9 cellular contexts compared by ENCODE assay signal in genomic region chr20:3420211-3420707, GRCh38. TPM values are rescaled to one million over a fixed set of nuclear protein-coding genes. Genes with fewer than 3 reads are reported as not detected.
DNase-seq lines count a peak whose midpoint lies in the region; ATAC-seq and TF ChIP-seq lines count a peak whose summit lies in the region.
"Had no signal": no experiment of that assay in that cellular context is flagged by ENCODE, and none has a peak within 500 bp of the region (broad histone marks: within the 10 kb centered on the region; RNA-seq: fewer than 3 reads in every experiment).

No MANE protein-coding gene starts in this region.

- 44 to 49% (median 46%) methylated on average over 3 of the region's 3 CpGs for WGBS in heart left ventricle, 4 donors

- H3K4me1 Mint-ChIP-seq in activated CD4-positive, alpha-beta T cell treated with anti-CD3 and anti-CD28 coated beads, Interleukin-2, amount 10 ng/mL, durations not matched to agents 7 days and 5 days = peaks cover 17% of the 10 kb centered on the region
- peaks cover 0 to 3% of the 10 kb centered on the region in 2 donors for H3K4me1 Mint-ChIP-seq in stimulated activated naive B cell treated with anti-CD40 and anti-IgM and Interleukin-4, amounts not matched to agents 10 μg/mL and 1 μg/mL and 100 μg/mL, for 72 hours
- peaks cover 14% of the 10 kb centered on the region for H3K4me1 Mint-ChIP-seq in GM23338
- H3K4me1 Mint-ChIP-seq: naive B cell had no signal

- no peak for TF ChIP-seq CTCF in LNCaP clone FGC (IDR thresholded peaks at IDR 0.05; ENCODE audit: control insufficient read depth, extremely low read depth, insufficient read depth)
- TF ChIP-seq CTCF in heart left ventricle (IDR thresholded peaks at IDR 0.05) = no peak
- TF ChIP-seq CTCF in GM23338 (conservative IDR thresholded peaks at IDR 0.05; ENCODE audit: low read depth in 2 of 2) = no peak

- H3K9me3 Mint-ChIP-seq in activated CD4-positive, alpha-beta T cell treated with anti-CD3 and anti-CD28 coated beads, Interleukin-2, amount 10 ng/mL, durations not matched to agents 7 days and 5 days = peaks cover 8% of the 10 kb centered on the region
- H3K9me3 Mint-ChIP-seq in stimulated activated naive B cell treated with anti-CD40 and anti-IgM and Interleukin-4, amounts not matched to agents 10 μg/mL and 1 μg/mL and 100 μg/mL, for 72 hours = no peaks in the 10 kb centered on the region
- peaks cover 8% of the 10 kb centered on the region for H3K9me3 Mint-ChIP-seq in GM23338

- peaks cover 6% of the 10 kb centered on the region for H3K36me3 Mint-ChIP-seq in activated CD4-positive, alpha-beta T cell treated with anti-CD3 and anti-CD28 coated beads, Interleukin-2, amount 10 ng/mL, durations not matched to agents 7 days and 5 days (ENCODE audit: low read depth)
- H3K36me3 Mint-ChIP-seq in stimulated activated naive B cell treated with anti-CD40 and anti-IgM and Interleukin-4, amounts not matched to agents 10 μg/mL and 1 μg/mL and 100 μg/mL, for 72 hours = no peaks in the 10 kb centered on the region
- 0 out of 3 replicates have a peak, but pooled peaks cover 8% of the 10 kb centered on the region for H3K36me3 Mint-ChIP-seq in GM23338 (ENCODE audit: low read depth)

- H3K9me2 ChIP-seq in GM23338 (ENCODE audit: insufficient read depth) = no peaks in the 10 kb centered on the region

- peaks cover 0 to 3% (median 0%) of the 10 kb centered on the region in 12 donors for H3K9me3 ChIP-seq in heart left ventricle

- H3K4me1 ChIP-seq in heart left ventricle (peaks cover 0 to 19% (median 0%) of the 10 kb centered on the region in 12 donors), GM23338 (ENCODE audit: insufficient read depth) (no peaks in the 10 kb centered on the region)

- H3K4me3 ChIP-seq in LNCaP clone FGC (ENCODE audit: low read depth, low read length) (no peak overlapping the region), heart left ventricle (no peak overlapping the region), GM23338 (no peak overlapping the region)

- H3K27ac ChIP-seq in heart left ventricle (peak overlapping the region in 1 of 12 donors; percentile 76), GM23338 (ENCODE audit: low read depth) (no peak overlapping the region)

- no peaks in the 10 kb centered on the region for H4K20me1 ChIP-seq in GM23338 (replicated peaks; ENCODE audit: insufficient read depth)

- H3K36me3 ChIP-seq in heart left ventricle = no peaks in the 10 kb centered on the region
- H3K36me3 ChIP-seq in GM23338 (ENCODE audit: insufficient read depth) = no peaks in the 10 kb centered on the region

- no peak for TF ChIP-seq POLR2A in heart left ventricle (IDR thresholded peaks at IDR 0.05)

- DNase-seq in LNCaP clone FGC (ENCODE audit: low read depth) (peak; percentile 49), heart left ventricle (peak in 4 of 5 donors; percentile 15 to 63 (median 39)), GM23338 (ENCODE audit: low spot score) (no peak), COLO829 (ENCODE audit: low spot score) (no peak)
- DNase-seq in activated CD4-positive, alpha-beta T cell treated with anti-CD3 and anti-CD28 coated beads, Interleukin-2, amount 10 ng/mL, durations not matched to agents 7 days and 5 days = peak; percentile 72
- peak; percentile 9 for DNase-seq in stimulated activated naive B cell treated with anti-CD40 and anti-IgM and Interleukin-4, amounts not matched to agents 10 μg/mL and 1 μg/mL and 100 μg/mL, for 72 hours
- DNase-seq: naive B cell had no signal

- POLR2A ChIA-PET in activated CD4-positive, alpha-beta T cell treated with anti-CD3 and anti-CD28 coated beads, Interleukin-2, amount 10 ng/mL, durations not matched to agents 7 days and 5 days (lab: Charles Lee) = no interaction called here

- H2AFZ ChIP-seq in GM23338 = no peak overlapping the region

- H3F3A ChIP-seq in GM23338 (replicated peaks; ENCODE audit: low read depth) = no peaks in the 10 kb centered on the region

- CTCF ChIA-PET in activated CD4-positive, alpha-beta T cell treated with anti-CD3 and anti-CD28 coated beads, Interleukin-2, amount 10 ng/mL, durations not matched to agents 7 days and 5 days (lab: Charles Lee) = interaction anchor here (1.1 to 1.9 kb wide), 4 partner anchors 12 to 19 kb away, joined by 3 to 5 read pairs (median 4); partner anchors contain the start of gene DNAAF9

- H3K27ac Mint-ChIP-seq in activated CD4-positive, alpha-beta T cell treated with anti-CD3 and anti-CD28 coated beads, Interleukin-2, amount 10 ng/mL, durations not matched to agents 7 days and 5 days = peak overlapping the region; percentile 88
- no peak overlapping the region for H3K27ac Mint-ChIP-seq in stimulated activated naive B cell treated with anti-CD40 and anti-IgM and Interleukin-4, amounts not matched to agents 10 μg/mL and 1 μg/mL and 100 μg/mL, for 72 hours
- H3K27ac Mint-ChIP-seq in GM23338 = no peak overlapping the region
- H3K27ac Mint-ChIP-seq: naive B cell had no signal

- intact Hi-C loops in heart left ventricle (cut with DNase I) = no loop called here

- ATAC-seq in GM18502 (IDR thresholded peaks at IDR 0.05; ENCODE audit: poor library complexity, unreplicated experiment) = peak; percentile 98
- peak; percentile 98 for ATAC-seq in GM21786 (IDR thresholded peaks at IDR 0.05; ENCODE audit: unreplicated experiment)
- ATAC-seq in heart left ventricle = peak; percentile 54 to 86 (median 72)
- peak; percentile 95 to 98 for ATAC-seq in stimulated activated naive B cell treated with anti-CD40 and anti-IgM and Interleukin-4, amounts not matched to agents 10 μg/mL and 1 μg/mL and 100 μg/mL, for 72 hours (replicated peaks)
- no peak for ATAC-seq in GM23338

- H3K27me3 Mint-ChIP-seq in activated CD4-positive, alpha-beta T cell treated with anti-CD3 and anti-CD28 coated beads, Interleukin-2, amount 10 ng/mL, durations not matched to agents 7 days and 5 days = peaks cover 10% of the 10 kb centered on the region
- peaks cover 6 to 9% of the 10 kb centered on the region in 2 donors for H3K27me3 Mint-ChIP-seq in stimulated activated naive B cell treated with anti-CD40 and anti-IgM and Interleukin-4, amounts not matched to agents 10 μg/mL and 1 μg/mL and 100 μg/mL, for 72 hours
- H3K27me3 Mint-ChIP-seq in GM23338 (ENCODE audit: insufficient read depth, low read depth, poor library complexity) = peaks cover 2% of the 10 kb centered on the region

- peak overlapping the region; percentile 2 for H3K4me3 Mint-ChIP-seq in activated CD4-positive, alpha-beta T cell treated with anti-CD3 and anti-CD28 coated beads, Interleukin-2, amount 10 ng/mL, durations not matched to agents 7 days and 5 days
- no peak overlapping the region for H3K4me3 Mint-ChIP-seq in stimulated activated naive B cell treated with anti-CD40 and anti-IgM and Interleukin-4, amounts not matched to agents 10 μg/mL and 1 μg/mL and 100 μg/mL, for 72 hours
- no peak overlapping the region for H3K4me3 Mint-ChIP-seq in GM23338
- H3K4me3 Mint-ChIP-seq: naive B cell had no signal

- H3K4me2 ChIP-seq in GM23338 = no peak overlapping the region

- H3K27me3 ChIP-seq in heart left ventricle (no peaks in the 10 kb centered on the region), GM23338 (ENCODE audit: insufficient read depth) (no peaks in the 10 kb centered on the region)

- no peaks in the 10 kb centered on the region for H3K79me2 ChIP-seq in GM23338 (replicated peaks; ENCODE audit: insufficient read depth)

TF ChIP-seq in GM23338, 12 proteins besides CTCF, POLR2A, EP300 and RAD21 (continues in another document):
- TF ChIP-seq EZH2 (IDR thresholded peaks at IDR 0.05; ENCODE audit: low read depth, unreplicated experiment) = no peak
- TF ChIP-seq, protein P1, sequence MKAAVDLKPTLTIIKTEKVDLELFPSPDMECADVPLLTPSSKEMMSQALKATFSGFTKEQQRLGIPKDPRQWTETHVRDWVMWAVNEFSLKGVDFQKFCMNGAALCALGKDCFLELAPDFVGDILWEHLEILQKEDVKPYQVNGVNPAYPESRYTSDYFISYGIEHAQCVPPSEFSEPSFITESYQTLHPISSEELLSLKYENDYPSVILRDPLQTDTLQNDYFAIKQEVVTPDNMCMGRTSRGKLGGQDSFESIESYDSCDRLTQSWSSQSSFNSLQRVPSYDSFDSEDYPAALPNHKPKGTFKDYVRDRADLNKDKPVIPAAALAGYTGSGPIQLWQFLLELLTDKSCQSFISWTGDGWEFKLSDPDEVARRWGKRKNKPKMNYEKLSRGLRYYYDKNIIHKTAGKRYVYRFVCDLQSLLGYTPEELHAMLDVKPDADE (IDR thresholded peaks at IDR 0.05) = no peak
- TF ChIP-seq ZNF331 (CRISPR knock-in tag; IDR thresholded peaks at IDR 0.05; ENCODE audit: low read depth) = no peak
- no peak for TF ChIP-seq POLR2AphosphoS5 (IDR thresholded peaks at IDR 0.05; ENCODE audit: low read depth)
- no peak for TF ChIP-seq NANOG (IDR thresholded peaks at IDR 0.05; ENCODE audit: borderline replicate concordance)
- TF ChIP-seq EZH2phosphoT487 (IDR thresholded peaks at IDR 0.05; ENCODE audit: unreplicated experiment) = no peak
- TF ChIP-seq CREB1 (CRISPR knock-in tag; IDR thresholded peaks at IDR 0.05; ENCODE audit: low read depth) = no peak
- no peak for TF ChIP-seq JUNB (IDR thresholded peaks at IDR 0.05; ENCODE audit: unreplicated experiment)

RNA-seq across cellular contexts. Expression of gene DNAAF9, which starts 12.8 kb away (rescaled TPM):
- 1 to 10 TPM; 1.9 to 2.4 TPM for total RNA-seq in activated CD4-positive, alpha-beta T cell treated with anti-CD3 and anti-CD28 coated beads, Interleukin-2, amount 10 ng/mL, durations not matched to agents 7 days and 5 days
- 10 to 100 TPM; 16.8 to 33.9 (median 26.8) TPM for total RNA-seq in heart left ventricle
- polyA plus RNA-seq in heart left ventricle (10 to 100 TPM in 1 of 2 donors, 1 to 10 TPM in 1; 9.6 to 16.8 TPM), GM23338 (2016; fragmentation: Nextera tagmentation; extraction: Ambion mirVana) (2.2 and 2.4 TPM in 2 replicates)
- 4.8 and 5.0 TPM in 2 replicates for total RNA-seq in GM23338 (2014; rRNA removed; shearing (Covaris generic))

RNA-seq across cellular contexts. Expression of gene ATRN, which starts 50.6 kb away (rescaled TPM):
- total RNA-seq in activated CD4-positive, alpha-beta T cell treated with anti-CD3 and anti-CD28 coated beads, Interleukin-2, amount 10 ng/mL, durations not matched to agents 7 days and 5 days = 1 to 10 TPM; 7.8 TPM
- total RNA-seq in heart left ventricle = 10 to 100 TPM; 30.3 to 44.7 (median 36.9) TPM
- polyA plus RNA-seq in heart left ventricle (10 to 100 TPM in 1 of 2 donors, 1 to 10 TPM in 1; 4.8 to 17.3 TPM), GM23338 (2016; fragmentation: Nextera tagmentation; extraction: Ambion mirVana) (2.0 and 2.2 TPM in 2 replicates)
- 14.7 and 18.3 TPM in 2 replicates for total RNA-seq in GM23338 (2014; rRNA removed; shearing (Covaris generic))

Comparison
In these comparisons a context has a peak if more than half of its experiments do, and no peak if none do; other contexts are left out.
1. DNase-seq: peak in LNCaP clone FGC (single experiment), activated CD4-positive, alpha-beta T cell treated with anti-CD3 and anti-CD28 coated beads, Interleukin-2, amount 10 ng/mL, durations not matched to agents 7 days and 5 days (single experiment), heart left ventricle (4 of 5) and stimulated activated naive B cell treated with anti-CD40 and anti-IgM and Interleukin-4, amounts not matched to agents 10 μg/mL and 1 μg/mL and 100 μg/mL, for 72 hours (single experiment); none in GM23338 (single experiment) and COLO829 (single experiment).